1 cellular context compared by ENCODE assay signal in genomic region chr7:121043314-121044234, GRCh38.
A peak's percentile ranks its signal among the peaks of the same experiment; 100 is the strongest.
TF ChIP-seq lines count a peak whose summit lies in the region.

No MANE protein-coding gene starts in this region.

TF ChIP-seq in K562, 482 proteins besides CTCF, POLR2A, EP300 and RAD21 (continued from another document and continues in another):
- 0 out of 2 replicates have a peak, but pooled peaks have one; percentile 61 for TF ChIP-seq ATF4 (CRISPR knock-in tag; IDR thresholded peaks at IDR 0.05)
- TF ChIP-seq TCFL5 (CRISPR knock-in tag; conservative IDR thresholded peaks at IDR 0.05) = 0 out of 2 replicates have a peak, but pooled peaks have one; percentile 14
- no peak for TF ChIP-seq PKNOX1 (IDR thresholded peaks at IDR 0.05)
- no peak; the same call in 1 of the 2 replicates for TF ChIP-seq ZNF239 (CRISPR knock-in tag; IDR thresholded peaks at IDR 0.05)
- TF ChIP-seq E2F8 (IDR thresholded peaks at IDR 0.05; ENCODE audit: low read depth, partially characterized antibody) = no peak
- 0 out of 2 replicates have a peak, but pooled peaks have one; percentile 44 for TF ChIP-seq ELF4 (CRISPR knock-in tag; IDR thresholded peaks at IDR 0.05)
- TF ChIP-seq XRCC3 (IDR thresholded peaks at IDR 0.05) = 0 out of 2 replicates have a peak, but pooled peaks have one; percentile 9
- TF ChIP-seq ZNF146 (CRISPR knock-in tag; IDR thresholded peaks at IDR 0.05; ENCODE audit: unreplicated experiment) = no peak
- no peak; a peak in 1 of 4 replicates for TF ChIP-seq FOXK2 (conservative IDR thresholded peaks at IDR 0.05 in 1 of 2, IDR thresholded peaks at IDR 0.05 in 1 of 2; ENCODE audit: low read depth in 2 of 2)
- TF ChIP-seq RREB1 (CRISPR knock-in tag; IDR thresholded peaks at IDR 0.05) = 0 out of 2 replicates have a peak, but pooled peaks have one; percentile 37
- TF ChIP-seq AFF1 (IDR thresholded peaks at IDR 0.05; ENCODE audit: low read depth in 1 of 2, partially characterized antibody in 2 of 2) = peak in 1 of 2 experiments; percentile 34
- no peak for TF ChIP-seq ZBTB33 (CRISPR knock-in tag; IDR thresholded peaks at IDR 0.05)
- TF ChIP-seq BCLAF1 (IDR thresholded peaks at IDR 0.05; ENCODE audit: borderline replicate concordance in 1 of 2, control insufficient read depth in 1 of 2, low read depth in 2 of 2, low read length in 1 of 2) = 0 out of 4 replicates have a peak, but pooled peaks of 1 of the 2 experiments have one; percentile 26
- no peak for TF ChIP-seq SAP30 (IDR thresholded peaks at IDR 0.05; ENCODE audit: borderline replicate concordance, insufficient read depth, low read depth, low read length, poor library complexity, severe bottlenecking)
- no peak for TF ChIP-seq PHB (CRISPR knock-in tag; IDR thresholded peaks at IDR 0.05)
- peak; percentile 30; the same call in 1 of the 2 replicates for TF ChIP-seq ZNF444 (CRISPR knock-in tag; IDR thresholded peaks at IDR 0.05)
- TF ChIP-seq CHAMP1 (IDR thresholded peaks at IDR 0.05) = 0 out of 2 replicates have a peak, but pooled peaks have one; percentile 2
- TF ChIP-seq HMBOX1 (IDR thresholded peaks at IDR 0.05) = 0 out of 2 replicates have a peak, but pooled peaks have one; percentile 20
- TF ChIP-seq ZNF79 (CRISPR knock-in tag; IDR thresholded peaks at IDR 0.05; ENCODE audit: low read depth) = peak; percentile 47; the same call in 1 of the 2 replicates
- peak; percentile 65; the same call in 1 of the 2 replicates for TF ChIP-seq ZBTB17 (CRISPR knock-in tag; IDR thresholded peaks at IDR 0.05)
- no peak for TF ChIP-seq RCOR1 (IDR thresholded peaks at IDR 0.05; ENCODE audit: borderline replicate concordance in 1 of 2, low read depth in 2 of 2, low read length in 2 of 2)
- TF ChIP-seq FOXJ3 (CRISPR knock-in tag; IDR thresholded peaks at IDR 0.05) = no peak
- peak in 1 of 2 experiments; percentile 27 for TF ChIP-seq E2F6 (IDR thresholded peaks at IDR 0.05; ENCODE audit: borderline replicate concordance in 1 of 2, extremely low read depth in 1 of 2, insufficient read depth in 1 of 2, insufficient read length in 1 of 2, low read depth in 1 of 2, low read length in 1 of 2, poor library complexity in 1 of 2, severe bottlenecking in 1 of 2)
